1 cellular context compared by ENCODE assay signal in the genomic region with DNA sequence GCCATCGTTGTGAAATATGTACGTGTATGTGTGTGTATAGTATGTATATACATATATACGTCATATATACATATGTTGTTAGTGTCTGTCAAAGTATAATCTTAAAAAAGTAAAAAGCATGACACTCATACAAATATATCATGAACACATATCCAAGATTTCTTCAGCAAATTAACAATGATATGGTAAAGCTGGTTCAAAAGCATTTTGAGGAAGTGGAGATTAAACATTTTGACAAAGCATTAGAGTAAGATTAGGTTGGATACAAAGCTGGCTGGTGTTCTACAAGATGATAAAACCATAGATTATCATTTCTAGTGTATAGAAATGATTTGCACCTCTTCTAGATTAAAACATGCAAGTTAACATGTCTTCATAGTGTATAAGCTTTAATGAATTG.
TF ChIP-seq lines count a peak whose summit lies in the region.

No MANE protein-coding gene starts in this region.

TF ChIP-seq in IMR-90, 13 proteins besides CTCF, POLR2A, EP300 and RAD21 (continued from another document):
- TF ChIP-seq, protein P1, sequence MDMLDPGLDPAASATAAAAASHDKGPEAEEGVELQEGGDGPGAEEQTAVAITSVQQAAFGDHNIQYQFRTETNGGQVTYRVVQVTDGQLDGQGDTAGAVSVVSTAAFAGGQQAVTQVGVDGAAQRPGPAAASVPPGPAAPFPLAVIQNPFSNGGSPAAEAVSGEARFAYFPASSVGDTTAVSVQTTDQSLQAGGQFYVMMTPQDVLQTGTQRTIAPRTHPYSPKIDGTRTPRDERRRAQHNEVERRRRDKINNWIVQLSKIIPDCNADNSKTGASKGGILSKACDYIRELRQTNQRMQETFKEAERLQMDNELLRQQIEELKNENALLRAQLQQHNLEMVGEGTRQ (IDR thresholded peaks at IDR 0.05; ENCODE audit: low read depth, low read length) = no peak
- TF ChIP-seq MAZ (IDR thresholded peaks at IDR 0.05; ENCODE audit: borderline replicate concordance, low read depth, low read length) (no peak), BHLHE40 (IDR thresholded peaks at IDR 0.05; ENCODE audit: low read depth, low read length) (no peak), MAFK (IDR thresholded peaks at IDR 0.05; ENCODE audit: low read depth, low read length) (no peak)
